ENCODE assay signal across 8 cellular contexts in genomic region chr13:28493740-28494536, GRCh38. TPM values are rescaled to one million over a fixed set of nuclear protein-coding genes. Genes with fewer than 3 reads are reported as not detected.
DNase-seq lines count a peak whose midpoint lies in the region; ATAC-seq, FAIRE-seq and TF ChIP-seq lines count a peak whose summit lies in the region.

No MANE protein-coding gene starts in this region.

- FAIRE-seq in kidney (lab: Jason Lieb, UNC) = no peak

- TF ChIP-seq POLR2A in testis (IDR thresholded peaks at IDR 0.05) = no peak

- H3K4me1 ChIP-seq in kidney (ENCODE audit: control insufficient read depth in 1 of 2, insufficient read depth in 1 of 2, low read depth in 1 of 2, low read length in 2 of 2) (peaks cover 0 to 5% of the 10 kb centered on the region in 2 donors), testis (peaks cover 3% of the 10 kb centered on the region)

- H3K9me3 ChIP-seq in kidney (ENCODE audit: control insufficient read depth in 1 of 2, low read length in 2 of 2) = no peaks in the 10 kb centered on the region
- H3K9me3 ChIP-seq in testis = no peaks in the 10 kb centered on the region

- peak overlapping the region in 1 of 2 donors; percentile 69 for H3K9ac ChIP-seq in kidney (ENCODE audit: low read length in 2 of 2)

- H3K9me3 Mint-ChIP-seq in activated T-helper 1 cell treated with anti-CD3 and anti-CD28 coated beads, Interleukin-12 subunit alpha, Interleukin-12 subunit beta, Interleukin-2, Interleukin-4 antibody, amounts not matched to agents 30 ng/mL and 10 ng/mL and 1 ng/mL, durations not matched to agents 14 hours and 24 hours and 36 hours = no peaks in the 10 kb centered on the region

- H3K27ac Mint-ChIP-seq in activated T-helper 1 cell treated with anti-CD3 and anti-CD28 coated beads, Interleukin-12 subunit alpha, Interleukin-12 subunit beta, Interleukin-2, Interleukin-4 antibody, amounts not matched to agents 30 ng/mL and 10 ng/mL and 1 ng/mL, durations not matched to agents 14 hours and 24 hours and 36 hours = no peak overlapping the region

- peak overlapping the region; percentile 74 to 83 for H3K27ac ChIP-seq in kidney (ENCODE audit: low read depth in 2 of 2, low read length in 2 of 2)
- H3K27ac ChIP-seq in testis = peak overlapping the region; percentile 41 to 78

- H3K4me3 ChIP-seq in kidney (ENCODE audit: low read length in 2 of 2) (peak overlapping the region; percentile 29 to 53), testis (peak overlapping the region; percentile 59 to 67)

- peaks cover 16% of the 10 kb centered on the region for H3K36me3 Mint-ChIP-seq in activated T-helper 1 cell treated with anti-CD3 and anti-CD28 coated beads, Interleukin-12 subunit alpha, Interleukin-12 subunit beta, Interleukin-2, Interleukin-4 antibody, amounts not matched to agents 30 ng/mL and 10 ng/mL and 1 ng/mL, durations not matched to agents 14 hours and 24 hours and 36 hours (ENCODE audit: low read depth)

- no peaks in the 10 kb centered on the region for H3K27me3 ChIP-seq in testis

- TF ChIP-seq CTCF in kidney (IDR thresholded peaks at IDR 0.05; ENCODE audit: borderline replicate concordance, extremely low read depth, insufficient read depth) (no peak), testis (IDR thresholded peaks at IDR 0.05) (no peak)

- H3K36me3 ChIP-seq in kidney (ENCODE audit: control insufficient read depth in 1 of 2, insufficient read depth in 2 of 2, low read length in 2 of 2) (no peaks in the 10 kb centered on the region), testis (ENCODE audit: low read depth, missing control alignments) (no peaks in the 10 kb centered on the region)

- peaks cover 48% of the 10 kb centered on the region for H3K4me1 Mint-ChIP-seq in activated T-helper 1 cell treated with anti-CD3 and anti-CD28 coated beads, Interleukin-12 subunit alpha, Interleukin-12 subunit beta, Interleukin-2, Interleukin-4 antibody, amounts not matched to agents 30 ng/mL and 10 ng/mL and 1 ng/mL, durations not matched to agents 14 hours and 24 hours and 36 hours (ENCODE audit: low read depth)

- intact Hi-C loops in activated T-helper 1 cell treated with anti-CD3 and anti-CD28 coated beads, Interleukin-12 subunit alpha, Interleukin-12 subunit beta, Interleukin-2, Interleukin-4 antibody, amounts not matched to agents 30 ng/mL and 10 ng/mL and 1 ng/mL, durations not matched to agents 14 hours and 24 hours and 36 hours (cut with micrococcal nuclease) = loop anchor here (2.0 kb wide), 5 partner anchors 31 to 355 kb away; partner anchors contain the start of gene PAN3
- intact Hi-C loops in kidney (cut with DNase I) = no loop called here
- intact Hi-C loops in testis (cut with DNase I; ENCODE audit: low total_unique reads) = no loop called here

- ATAC-seq in GM19455 (IDR thresholded peaks at IDR 0.05; ENCODE audit: unreplicated experiment) = no peak

- H3K27me3 Mint-ChIP-seq in activated T-helper 1 cell treated with anti-CD3 and anti-CD28 coated beads, Interleukin-12 subunit alpha, Interleukin-12 subunit beta, Interleukin-2, Interleukin-4 antibody, amounts not matched to agents 30 ng/mL and 10 ng/mL and 1 ng/mL, durations not matched to agents 14 hours and 24 hours and 36 hours (ENCODE audit: insufficient read depth) = peaks cover 41% of the 10 kb centered on the region

- H3K4me3 Mint-ChIP-seq in activated T-helper 1 cell treated with anti-CD3 and anti-CD28 coated beads, Interleukin-12 subunit alpha, Interleukin-12 subunit beta, Interleukin-2, Interleukin-4 antibody, amounts not matched to agents 30 ng/mL and 10 ng/mL and 1 ng/mL, durations not matched to agents 14 hours and 24 hours and 36 hours = peak overlapping the region; percentile 85

- WGBS in testis, 2 donors = 1 to 2% methylated on average over 12 to 56 of the region's 64 CpGs

- DNase-seq in activated CD4-positive, alpha-beta T cell treated with anti-CD3 and anti-CD28 coated beads for 48 hours = peak; percentile 16
- DNase-seq in activated CD4-positive, alpha-beta T cell treated with anti-CD3 and anti-CD28 coated beads for 4 hours = no peak
- DNase-seq in activated T-helper 1 cell treated with anti-CD3 and anti-CD28 coated beads, Interleukin-12 subunit alpha, Interleukin-12 subunit beta, Interleukin-2, Interleukin-4 antibody, amounts not matched to agents 30 ng/mL and 10 ng/mL and 1 ng/mL, durations not matched to agents 14 hours and 24 hours and 36 hours (ENCODE audit: low spot score) = no peak
- DNase-seq in kidney (peak; percentile 73), testis (no peak), SHP77 treated with DMSO at 0.1 percent for 48 hours (lab: John Stamatoyannopoulos, UW) (no peak), NCI-H345 treated with DMSO at 0.1 percent for 48 hours (lab: John Stamatoyannopoulos, UW; ENCODE audit: unreplicated experiment) (no peak)

RNA-seq across cellular contexts. Expression of gene FLT1, which starts 1.0 kb away (rescaled TPM):
- total RNA-seq in activated T-helper 1 cell treated with anti-CD3 and anti-CD28 coated beads, Interleukin-12 subunit alpha, Interleukin-12 subunit beta, Interleukin-2, Interleukin-4 antibody, amounts not matched to agents 30 ng/mL and 10 ng/mL and 1 ng/mL, durations not matched to agents 14 hours and 24 hours and 36 hours = 45.6 and 46.3 TPM in 2 replicates
- total RNA-seq in kidney = 45.7 TPM
- 17.2 TPM for polyA plus RNA-seq in kidney (ENCODE audit: insufficient read depth, low read depth, low replicate concordance)
- 10 to 100 TPM; 26.6 to 47.4 TPM for total RNA-seq in testis
- polyA plus RNA-seq in testis (ENCODE audit: insufficient read depth, low read depth, low replicate concordance) = 48.1 TPM

Comparison
In these comparisons a context has a peak if more than half of its experiments do, and no peak if none do; other contexts are left out.
1. DNase-seq: peak in activated CD4-positive, alpha-beta T cell treated with anti-CD3 and anti-CD28 coated beads for 48 hours (single experiment) and kidney (single experiment); none in activated CD4-positive, alpha-beta T cell treated with anti-CD3 and anti-CD28 coated beads for 4 hours (0 of 2), activated T-helper 1 cell treated with anti-CD3 and anti-CD28 coated beads, Interleukin-12 subunit alpha, Interleukin-12 subunit beta, Interleukin-2, Interleukin-4 antibody, amounts not matched to agents 30 ng/mL and 10 ng/mL and 1 ng/mL, durations not matched to agents 14 hours and 24 hours and 36 hours (single experiment), testis (single experiment), SHP77 treated with DMSO at 0.1 percent for 48 hours (single experiment) and NCI-H345 treated with DMSO at 0.1 percent for 48 hours (single experiment).